In the genomic region with DNA sequence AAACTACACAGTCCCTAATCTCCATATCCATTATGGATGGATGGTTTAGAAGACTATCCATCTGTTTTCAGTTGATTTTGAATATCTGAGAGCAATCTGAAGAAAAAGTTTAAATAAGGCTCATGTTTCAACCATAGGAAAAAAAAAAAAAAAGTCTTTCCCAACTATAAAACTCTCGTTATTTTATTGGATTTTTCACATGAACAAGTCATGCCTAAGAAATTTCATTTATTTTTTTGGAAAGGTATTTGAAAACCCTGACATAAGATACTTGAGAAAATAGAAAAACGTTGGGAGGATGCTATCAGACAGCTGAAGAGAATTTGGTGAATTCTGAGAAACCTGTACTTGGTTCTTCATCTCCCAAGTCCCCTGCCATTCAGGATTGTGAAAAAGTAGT, we compare ENCODE assay signal across 1 cellular context.
TF ChIP-seq lines count a peak whose summit lies in the region.

No MANE protein-coding gene starts in this region.

TF ChIP-seq in GM12878, 131 proteins besides CTCF, POLR2A, EP300 and RAD21:
- no peak for TF ChIP-seq IRF4 (IDR thresholded peaks at IDR 0.05; ENCODE audit: low read depth, low read length)
- no peak for TF ChIP-seq IKZF1 (conservative IDR thresholded peaks at IDR 0.05)
- no peak for TF ChIP-seq POLR2AphosphoS5 (IDR thresholded peaks at IDR 0.05; ENCODE audit: low read length)
- TF ChIP-seq, protein P1, sequence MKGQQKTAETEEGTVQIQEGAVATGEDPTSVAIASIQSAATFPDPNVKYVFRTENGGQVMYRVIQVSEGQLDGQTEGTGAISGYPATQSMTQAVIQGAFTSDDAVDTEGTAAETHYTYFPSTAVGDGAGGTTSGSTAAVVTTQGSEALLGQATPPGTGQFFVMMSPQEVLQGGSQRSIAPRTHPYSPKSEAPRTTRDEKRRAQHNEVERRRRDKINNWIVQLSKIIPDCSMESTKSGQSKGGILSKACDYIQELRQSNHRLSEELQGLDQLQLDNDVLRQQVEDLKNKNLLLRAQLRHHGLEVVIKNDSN (IDR thresholded peaks at IDR 0.05; ENCODE audit: borderline replicate concordance, extremely low read length, insufficient read depth, low read depth, low read length), result no peak
- no peak for TF ChIP-seq WRNIP1 (IDR thresholded peaks at IDR 0.05; ENCODE audit: borderline replicate concordance, low read depth, low read length)
- TF ChIP-seq, protein P2, sequence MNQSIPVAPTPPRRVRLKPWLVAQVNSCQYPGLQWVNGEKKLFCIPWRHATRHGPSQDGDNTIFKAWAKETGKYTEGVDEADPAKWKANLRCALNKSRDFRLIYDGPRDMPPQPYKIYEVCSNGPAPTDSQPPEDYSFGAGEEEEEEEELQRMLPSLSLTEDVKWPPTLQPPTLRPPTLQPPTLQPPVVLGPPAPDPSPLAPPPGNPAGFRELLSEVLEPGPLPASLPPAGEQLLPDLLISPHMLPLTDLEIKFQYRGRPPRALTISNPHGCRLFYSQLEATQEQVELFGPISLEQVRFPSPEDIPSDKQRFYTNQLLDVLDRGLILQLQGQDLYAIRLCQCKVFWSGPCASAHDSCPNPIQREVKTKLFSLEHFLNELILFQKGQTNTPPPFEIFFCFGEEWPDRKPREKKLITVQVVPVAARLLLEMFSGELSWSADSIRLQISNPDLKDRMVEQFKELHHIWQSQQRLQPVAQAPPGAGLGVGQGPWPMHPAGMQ (IDR thresholded peaks at IDR 0.05; ENCODE audit: borderline replicate concordance), result no peak
- TF ChIP-seq ESRRA (IDR thresholded peaks at IDR 0.05; ENCODE audit: low read length), result no peak
- no peak for TF ChIP-seq RAD51 (IDR thresholded peaks at IDR 0.05)
- no peak for TF ChIP-seq HDGF (IDR thresholded peaks at IDR 0.05)
- TF ChIP-seq CHD4 (IDR thresholded peaks at IDR 0.05), result no peak
- TF ChIP-seq NR2F1 (conservative IDR thresholded peaks at IDR 0.05), result no peak
- TF ChIP-seq YY1 (IDR thresholded peaks at IDR 0.05; ENCODE audit: low read depth, low read length), result no peak
- no peak for TF ChIP-seq SUPT20H (IDR thresholded peaks at IDR 0.05; ENCODE audit: borderline replicate concordance, control insufficient read depth, low read depth, low read length)
